Comparison of ENCODE assay signal across 28 cellular contexts in the genomic region with DNA sequence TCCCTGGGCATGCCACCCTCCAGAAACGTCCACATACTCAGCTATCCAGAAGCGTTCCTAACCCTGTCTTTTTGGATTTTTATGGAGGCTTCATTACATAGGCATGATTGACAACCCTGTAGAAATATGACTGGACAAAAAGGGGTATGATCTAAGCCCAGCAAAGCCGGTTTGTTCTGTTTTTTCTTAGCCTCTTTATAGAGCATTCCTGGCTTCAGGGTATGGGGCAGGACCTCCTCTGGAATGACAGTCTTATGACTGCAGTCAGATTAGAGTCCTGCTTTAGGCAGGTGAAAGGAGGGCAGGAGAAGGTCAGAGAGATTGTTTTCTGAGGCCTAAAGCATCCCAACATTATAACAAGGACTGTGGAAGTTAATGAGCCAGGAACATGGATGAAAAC.
DNase-seq lines count a peak whose midpoint lies in the region; ATAC-seq and TF ChIP-seq lines count a peak whose summit lies in the region.
"Had no signal": no experiment of that assay in that cellular context is flagged by ENCODE, and none has a peak within 500 bp of the region (broad histone marks: within the 10 kb centered on the region; RNA-seq: fewer than 3 reads in every experiment).

No MANE protein-coding gene starts in this region.

- peak; percentile 11 for ATAC-seq in left ventricle myocardium superior
- no peak for ATAC-seq in left cardiac atrium
- ATAC-seq in left lung: peak; percentile 30
- ATAC-seq: activated CD4-positive, CD25-positive, alpha-beta regulatory T cell treated with anti-CD3 and anti-CD28 coated beads, Interleukin-2, amount 50 U/mL, for 24 hours; activated naive CD4-positive, alpha-beta T cell treated with anti-CD3 and anti-CD28 coated beads, Interleukin-2, amount 50 U/mL, for 72 hours; left colon; T-cell had no signal

- no peak overlapping the region for H3K4me3 ChIP-seq in left lung
- H3K4me3 ChIP-seq: cardiac muscle cell, colonic mucosa, heart right ventricle, Peyer's patch, right atrium auricular region, tibial artery had no signal

- no peaks in the 10 kb centered on the region for H3K9me3 Mint-ChIP-seq in brain
- H3K9me3 Mint-ChIP-seq in activated T-helper 1 cell treated with anti-CD3 and anti-CD28 coated beads, Interleukin-12 subunit alpha, Interleukin-12 subunit beta, Interleukin-2, Interleukin-4 antibody, amounts not matched to agents 30 ng/mL and 10 ng/mL and 1 ng/mL, durations not matched to agents 14 hours and 24 hours and 36 hours: no peaks in the 10 kb centered on the region
- H3K9me3 Mint-ChIP-seq: activated CD4-positive, alpha-beta memory T cell treated with anti-CD3 and anti-CD28 coated beads for 36 hours; activated naive CD4-positive, alpha-beta T cell treated with anti-CD3 and anti-CD28 coated beads, Interleukin-2, amount 50 U/mL, for 72 hours; naive B cell; T-cell had no signal

- H3K4me3 Mint-ChIP-seq in brain: no peak overlapping the region
- H3K4me3 Mint-ChIP-seq in activated T-helper 1 cell treated with anti-CD3 and anti-CD28 coated beads, Interleukin-12 subunit alpha, Interleukin-12 subunit beta, Interleukin-2, Interleukin-4 antibody, amounts not matched to agents 30 ng/mL and 10 ng/mL and 1 ng/mL, durations not matched to agents 14 hours and 24 hours and 36 hours: no peak overlapping the region
- H3K4me3 Mint-ChIP-seq: activated CD4-positive, alpha-beta memory T cell treated with anti-CD3 and anti-CD28 coated beads for 36 hours; naive B cell; T-cell had no signal

- H3K27me3 Mint-ChIP-seq in brain: no peaks in the 10 kb centered on the region
- H3K27me3 Mint-ChIP-seq in activated T-helper 1 cell treated with anti-CD3 and anti-CD28 coated beads, Interleukin-12 subunit alpha, Interleukin-12 subunit beta, Interleukin-2, Interleukin-4 antibody, amounts not matched to agents 30 ng/mL and 10 ng/mL and 1 ng/mL, durations not matched to agents 14 hours and 24 hours and 36 hours (ENCODE audit: insufficient read depth): peaks cover 5% of the 10 kb centered on the region
- H3K27me3 Mint-ChIP-seq: activated CD4-positive, alpha-beta memory T cell treated with anti-CD3 and anti-CD28 coated beads for 36 hours; naive B cell had no signal

- H3K9me3 ChIP-seq in left lung: no peaks in the 10 kb centered on the region
- H3K9me3 ChIP-seq: colonic mucosa, heart right ventricle, Peyer's patch, right atrium auricular region, tibial artery had no signal

- H3K4me1 Mint-ChIP-seq in brain: peaks cover 69% of the 10 kb centered on the region
- H3K4me1 Mint-ChIP-seq in activated T-helper 1 cell treated with anti-CD3 and anti-CD28 coated beads, Interleukin-12 subunit alpha, Interleukin-12 subunit beta, Interleukin-2, Interleukin-4 antibody, amounts not matched to agents 30 ng/mL and 10 ng/mL and 1 ng/mL, durations not matched to agents 14 hours and 24 hours and 36 hours (ENCODE audit: low read depth): no peaks in the 10 kb centered on the region
- H3K4me1 Mint-ChIP-seq: T-cell had no signal

- no peak for DNase-seq in left ventricle myocardium superior
- no peak for DNase-seq in left cardiac atrium
- DNase-seq in left lung: no peak
- no peak for DNase-seq in epidermal melanocyte (ENCODE audit: insufficient read length, low spot score)
- DNase-seq in activated T-helper 1 cell treated with anti-CD3 and anti-CD28 coated beads, Interleukin-12 subunit alpha, Interleukin-12 subunit beta, Interleukin-2, Interleukin-4 antibody, amounts not matched to agents 30 ng/mL and 10 ng/mL and 1 ng/mL, durations not matched to agents 14 hours and 24 hours and 36 hours (ENCODE audit: low spot score): no peak
- no peak for DNase-seq in NK-92 treated with Interleukin-12 subunit alpha and Interleukin-12 subunit beta, amount 100 ng/mL, for 24 hours (lab: John Stamatoyannopoulos, UW)
- no peak for DNase-seq in GM19240 (ENCODE audit: insufficient read length, low spot score)
- DNase-seq: ACHN; activated CD4-positive, alpha-beta memory T cell treated with anti-CD3 and anti-CD28 coated beads for 36 hours; activated CD8-positive, alpha-beta memory T cell treated with anti-CD3 and anti-CD28 coated beads, Interleukin-2, amount 50 U/mL, for 4 hours; colonic mucosa; effector CD8-positive, alpha-beta T cell; foreskin fibroblast; heart right ventricle; KG1; left colon; naive B cell; NCI-H146; NCI-H2171 treated with DMSO at 0.1 percent for 48 hours; occipital lobe; Peyer's patch; T-cell; tibial artery had no signal

- H3K36me3 Mint-ChIP-seq in brain: peaks cover 45% of the 10 kb centered on the region
- no peaks in the 10 kb centered on the region for H3K36me3 Mint-ChIP-seq in activated T-helper 1 cell treated with anti-CD3 and anti-CD28 coated beads, Interleukin-12 subunit alpha, Interleukin-12 subunit beta, Interleukin-2, Interleukin-4 antibody, amounts not matched to agents 30 ng/mL and 10 ng/mL and 1 ng/mL, durations not matched to agents 14 hours and 24 hours and 36 hours (ENCODE audit: low read depth)
- H3K36me3 Mint-ChIP-seq: activated CD4-positive, alpha-beta memory T cell treated with anti-CD3 and anti-CD28 coated beads for 36 hours; activated naive CD4-positive, alpha-beta T cell treated with anti-CD3 and anti-CD28 coated beads, Interleukin-2, amount 50 U/mL, for 72 hours; naive B cell; T-cell had no signal

- no peaks in the 10 kb centered on the region for H3K36me3 ChIP-seq in left lung
- H3K36me3 ChIP-seq: cardiac muscle cell, colonic mucosa, heart right ventricle, Peyer's patch, right atrium auricular region, tibial artery had no signal

- no peak overlapping the region for H3K27ac ChIP-seq in left lung
- H3K27ac ChIP-seq: cardiac muscle cell, colonic mucosa, heart right ventricle, Peyer's patch, right atrium auricular region, tibial artery had no signal

- intact Hi-C loops in left ventricle myocardium superior (cut with micrococcal nuclease) (no loop called here), left cardiac atrium (cut with DNase I) (no loop called here), left lung (cut with DNase I) (loop anchor here in 1 of 2 donors (10.0 kb wide), 1 partner anchor 211 kb away; no protein-coding TSS in a partner anchor)
- intact Hi-C loops in activated T-helper 1 cell treated with anti-CD3 and anti-CD28 coated beads, Interleukin-12 subunit alpha, Interleukin-12 subunit beta, Interleukin-2, Interleukin-4 antibody, amounts not matched to agents 30 ng/mL and 10 ng/mL and 1 ng/mL, durations not matched to agents 14 hours and 24 hours and 36 hours (cut with micrococcal nuclease): no loop called here

- no peak for TF ChIP-seq CTCF in brain (conservative IDR thresholded peaks at IDR 0.05)
- TF ChIP-seq CTCF in left lung (IDR thresholded peaks at IDR 0.05): no peak

- H3K4me1 ChIP-seq in left lung: no peaks in the 10 kb centered on the region
- H3K4me1 ChIP-seq: colonic mucosa, right atrium auricular region had no signal

- H3K27me3 ChIP-seq in left lung: no peaks in the 10 kb centered on the region
- H3K27me3 ChIP-seq: cardiac muscle cell, colonic mucosa, heart right ventricle, Peyer's patch, right atrium auricular region, tibial artery had no signal

- peak overlapping the region; percentile 67 to 92 (median 81) for H3K27ac Mint-ChIP-seq in brain
- H3K27ac Mint-ChIP-seq in activated T-helper 1 cell treated with anti-CD3 and anti-CD28 coated beads, Interleukin-12 subunit alpha, Interleukin-12 subunit beta, Interleukin-2, Interleukin-4 antibody, amounts not matched to agents 30 ng/mL and 10 ng/mL and 1 ng/mL, durations not matched to agents 14 hours and 24 hours and 36 hours: no peak overlapping the region
- H3K27ac Mint-ChIP-seq: activated CD4-positive, alpha-beta memory T cell treated with anti-CD3 and anti-CD28 coated beads for 36 hours; activated naive CD4-positive, alpha-beta T cell treated with anti-CD3 and anti-CD28 coated beads, Interleukin-2, amount 50 U/mL, for 72 hours; T-cell had no signal

Comparison
In these comparisons a context has a peak if more than half of its experiments do, and no peak if none do; other contexts are left out.
1. ATAC-seq: peak in left ventricle myocardium superior (single experiment) and left lung (single experiment); none in left cardiac atrium (0 of 2).